ENCODE assay signal across 12 cellular contexts in genomic region chr6:53604623-53605190, GRCh38.
"Had no signal": no experiment of that assay in that cellular context is flagged by ENCODE, and none has a peak within 500 bp of the region (broad histone marks: within the 10 kb centered on the region; RNA-seq: fewer than 3 reads in every experiment).

No MANE protein-coding gene starts in this region.

- DNase-seq: activated CD4-positive, alpha-beta T cell treated with anti-CD3 and anti-CD28 coated beads, Interleukin-2, amount 50 U/mL, for 48 hours; activated CD4-positive, CD25-positive, alpha-beta regulatory T cell treated with anti-CD3 and anti-CD28 coated beads, Interleukin-2, amount 50 U/mL, for 72 hours; activated CD8-positive, alpha-beta memory T cell treated with anti-CD3 and anti-CD28 coated beads, Interleukin-2, amount 10 ng/mL, durations not matched to agents 7 days and 5 days; activated gamma-delta T cell; activated T-cell treated with anti-CD3 and anti-CD28 coated beads, Interleukin-2, amount 50 U/mL, for 24 hours; amygdala; endodermal cell; immature natural killer cell; left cardiac atrium; ovary; stimulated activated CD4-positive, alpha-beta T cell treated with anti-CD3 and anti-CD28 coated beads, Interleukin-4, amount 100 ng/mL, for 24 hours had no signal

- H3K36me3 ChIP-seq: ovary, vagina had no signal

- ATAC-seq: activated CD8-positive, alpha-beta memory T cell treated with anti-CD3 and anti-CD28 coated beads, Interleukin-2, amount 10 ng/mL, durations not matched to agents 7 days and 5 days; left cardiac atrium had no signal

- H3K27me3 ChIP-seq: ovary, vagina had no signal

- H3K9me3 ChIP-seq: ovary, vagina had no signal

- H3K4me3 ChIP-seq: ovary, vagina had no signal

- H3K4me1 ChIP-seq: vagina had no signal

- H3K27ac ChIP-seq: ovary, vagina had no signal
